Comparison of ENCODE assay signal across 11 cellular contexts in genomic region chr15:62783303-62783957, GRCh38.
DNase-seq lines count a peak whose midpoint lies in the region; ATAC-seq and TF ChIP-seq lines count a peak whose summit lies in the region.
"Had no signal": no experiment of that assay in that cellular context is flagged by ENCODE, and none has a peak within 500 bp of the region (broad histone marks: within the 10 kb centered on the region; RNA-seq: fewer than 3 reads in every experiment).

No MANE protein-coding gene starts in this region.

- H3K4me3 ChIP-seq in cardiac fibroblast (replicated peaks in 1 of 2; ENCODE audit: low read depth in 2 of 2, low read length in 2 of 2) = no peak overlapping the region
- H3K4me3 ChIP-seq: psoas muscle had no signal

- no peak overlapping the region for H3K4me3 Mint-ChIP-seq in stimulated activated naive B cell treated with anti-CD40 and anti-IgM and Interleukin-4, amounts not matched to agents 10 μg/mL and 1 μg/mL and 100 μg/mL, for 72 hours
- H3K4me3 Mint-ChIP-seq in naive thymus-derived CD8-positive, alpha-beta T cell = no peak overlapping the region

- POLR2A ChIA-PET in naive thymus-derived CD8-positive, alpha-beta T cell (lab: Charles Lee) = no interaction called here

- H3K4me1 Mint-ChIP-seq in stimulated activated naive B cell treated with anti-CD40 and anti-IgM and Interleukin-4, amounts not matched to agents 10 μg/mL and 1 μg/mL and 100 μg/mL, for 72 hours = no peaks in the 10 kb centered on the region
- no peaks in the 10 kb centered on the region for H3K4me1 Mint-ChIP-seq in naive thymus-derived CD8-positive, alpha-beta T cell

- no peak overlapping the region for H3K27ac Mint-ChIP-seq in stimulated activated naive B cell treated with anti-CD40 and anti-IgM and Interleukin-4, amounts not matched to agents 10 μg/mL and 1 μg/mL and 100 μg/mL, for 72 hours
- H3K27ac Mint-ChIP-seq in naive thymus-derived CD8-positive, alpha-beta T cell = no peak overlapping the region

- no peaks in the 10 kb centered on the region for H3K36me3 Mint-ChIP-seq in stimulated activated naive B cell treated with anti-CD40 and anti-IgM and Interleukin-4, amounts not matched to agents 10 μg/mL and 1 μg/mL and 100 μg/mL, for 72 hours
- no peaks in the 10 kb centered on the region for H3K36me3 Mint-ChIP-seq in naive thymus-derived CD8-positive, alpha-beta T cell

- DNase-seq in AG09319 (ENCODE audit: extremely low read depth, low read depth) (peak; percentile 61), HK-2 (ENCODE audit: unreplicated experiment) (peak; percentile 30), cardiac fibroblast (ENCODE audit: low read depth in 2 of 2) (peak; percentile 66 to 93), myocyte (ENCODE audit: low read depth) (peak; percentile 80), GM13976 (ENCODE audit: low spot score) (no peak)
- DNase-seq in stimulated activated naive B cell treated with anti-CD40 and anti-IgM and Interleukin-4, amounts not matched to agents 10 μg/mL and 1 μg/mL and 100 μg/mL, for 72 hours = no peak
- no peak for DNase-seq in naive thymus-derived CD8-positive, alpha-beta T cell
- DNase-seq: activated CD4-positive, alpha-beta T cell treated with anti-CD3 and anti-CD28 coated beads for 4 hours; NCI-H524; psoas muscle had no signal

- no peak for TF ChIP-seq CTCF in AG09319 (IDR thresholded peaks at IDR 0.05; ENCODE audit: low read depth, low read length)
- TF ChIP-seq CTCF in cardiac fibroblast (IDR thresholded peaks at IDR 0.05; ENCODE audit: low read depth, low read length) = no peak
- no peak for TF ChIP-seq CTCF in GM13976 (IDR thresholded peaks at IDR 0.05; ENCODE audit: borderline replicate concordance, control extremely low read depth, extremely low read depth, insufficient read depth, missing control alignments)

- no peak for ATAC-seq in GM19397 (IDR thresholded peaks at IDR 0.05; ENCODE audit: unreplicated experiment)
- ATAC-seq in stimulated activated naive B cell treated with anti-CD40 and anti-IgM and Interleukin-4, amounts not matched to agents 10 μg/mL and 1 μg/mL and 100 μg/mL, for 72 hours (replicated peaks) = no peak
- ATAC-seq in naive thymus-derived CD8-positive, alpha-beta T cell = no peak

- peaks cover 0 to 4% of the 10 kb centered on the region in 2 donors for H3K27me3 Mint-ChIP-seq in stimulated activated naive B cell treated with anti-CD40 and anti-IgM and Interleukin-4, amounts not matched to agents 10 μg/mL and 1 μg/mL and 100 μg/mL, for 72 hours
- peaks cover 0 to 3% (median 0%) of the 10 kb centered on the region in 5 donors for H3K27me3 Mint-ChIP-seq in naive thymus-derived CD8-positive, alpha-beta T cell

- H3K9me3 Mint-ChIP-seq in stimulated activated naive B cell treated with anti-CD40 and anti-IgM and Interleukin-4, amounts not matched to agents 10 μg/mL and 1 μg/mL and 100 μg/mL, for 72 hours = no peaks in the 10 kb centered on the region
- no peaks in the 10 kb centered on the region for H3K9me3 Mint-ChIP-seq in naive thymus-derived CD8-positive, alpha-beta T cell

- in situ Hi-C loops in GM13976 (cut with MboI; ENCODE audit: low sequenced_read_pairs, unreplicated experiment) = no loop called here

Comparison
In these comparisons a context has a peak if more than half of its experiments do, and no peak if none do; other contexts are left out.
1. DNase-seq: peak in AG09319 (single experiment), HK-2 (single experiment), cardiac fibroblast (2 of 2) and myocyte (single experiment); none in stimulated activated naive B cell treated with anti-CD40 and anti-IgM and Interleukin-4, amounts not matched to agents 10 μg/mL and 1 μg/mL and 100 μg/mL, for 72 hours (single experiment), GM13976 (single experiment) and naive thymus-derived CD8-positive, alpha-beta T cell (0 of 10).